Comparison of ENCODE assay signal across 21 cellular contexts in genomic region chr5:82917584-82917983, GRCh38.
DNase-seq lines count a peak whose midpoint lies in the region; ATAC-seq and TF ChIP-seq lines count a peak whose summit lies in the region.
"Had no signal": no experiment of that assay in that cellular context is flagged by ENCODE, and none has a peak within 500 bp of the region (broad histone marks: within the 10 kb centered on the region; RNA-seq: fewer than 3 reads in every experiment).

No MANE protein-coding gene starts in this region.

- ATAC-seq in GM18858 (IDR thresholded peaks at IDR 0.05; ENCODE audit: unreplicated experiment): peak; percentile 86
- peak; percentile 76 for ATAC-seq in GM21515 (IDR thresholded peaks at IDR 0.05; ENCODE audit: unreplicated experiment)
- peak; percentile 86 for ATAC-seq in HG03025 (IDR thresholded peaks at IDR 0.05; ENCODE audit: low FRiP score, unreplicated experiment)
- no peak for ATAC-seq in heart left ventricle
- no peak for ATAC-seq in GM18505 (IDR thresholded peaks at IDR 0.05; ENCODE audit: unreplicated experiment)
- ATAC-seq: activated naive CD4-positive, alpha-beta T cell treated with anti-CD3 and anti-CD28 coated beads, Interleukin-2, amount 50 U/mL, for 72 hours; esophagus mucosa; SK-N-SH treated with all-trans-retinoic acid at 6 μM for 48 hours had no signal

- TF ChIP-seq CTCF in heart left ventricle (IDR thresholded peaks at IDR 0.05): no peak

- intact Hi-C loops in heart left ventricle (cut with DNase I): no loop called here

- DNase-seq in SHP77 treated with DMSO at 0.1 percent for 48 hours (lab: John Stamatoyannopoulos, UW): no peak
- DNase-seq in heart left ventricle: no peak
- DNase-seq in stimulated activated CD4-positive, alpha-beta T cell treated with anti-CD3 and anti-CD28 coated beads, Interleukin-2, amount 100 ng/mL, for 48 hours: no peak
- DNase-seq: activated CD4-positive, alpha-beta T cell treated with anti-CD3 and anti-CD28 coated beads for 48 hours; BE2C; dermis blood vessel endothelial cell; H7; head of caudate nucleus; IMR-90; NCI-H2029; NCI-H524 treated with DMSO at 0.1 percent for 48 hours; PC-9 had no signal

- TF ChIP-seq POLR2A in heart left ventricle (IDR thresholded peaks at IDR 0.05) (no peak), GM18505 (IDR thresholded peaks at IDR 0.05; ENCODE audit: borderline replicate concordance, extremely low read depth, insufficient read depth, insufficient read length) (no peak)

- no peaks in the 10 kb centered on the region for H3K27me3 ChIP-seq in heart left ventricle
- H3K27me3 ChIP-seq: BE2C, brain microvascular endothelial cell, suprapubic skin had no signal

- H3K27ac ChIP-seq in heart left ventricle: no peak overlapping the region
- H3K27ac ChIP-seq: brain microvascular endothelial cell, PC-9, suprapubic skin had no signal

- peaks cover 0 to 25% (median 13%) of the 10 kb centered on the region in 12 donors for H3K9me3 ChIP-seq in heart left ventricle
- H3K9me3 ChIP-seq: BE2C had no signal

- H3K4me1 ChIP-seq in heart left ventricle: no peaks in the 10 kb centered on the region
- H3K4me1 ChIP-seq: suprapubic skin had no signal

- whole genome bisulfite sequencing in heart left ventricle, 4 donors: 69 to 74% (median 70%) methylated on average over 4 of the region's 4 CpGs

- H3K4me3 ChIP-seq in heart left ventricle: no peak overlapping the region
- H3K4me3 ChIP-seq: PC-9, suprapubic skin had no signal

- no peaks in the 10 kb centered on the region for H3K36me3 ChIP-seq in heart left ventricle
- H3K36me3 ChIP-seq: BE2C, brain microvascular endothelial cell, suprapubic skin had no signal

Comparison
In these comparisons a context has a peak if more than half of its experiments do, and no peak if none do; other contexts are left out.
1. ATAC-seq: peak in GM18858 (single experiment), GM21515 (single experiment) and HG03025 (single experiment); none in heart left ventricle (0 of 4) and GM18505 (single experiment).